In genomic region chr10:132774905-132775863, GRCh38 we compare ENCODE assay signal across 15 cellular contexts. TPM values are rescaled to one million over a fixed set of nuclear protein-coding genes. Genes with fewer than 3 reads are reported as not detected.
DNase-seq lines count a peak whose midpoint lies in the region; ATAC-seq and TF ChIP-seq lines count a peak whose summit lies in the region.
"Had no signal": no experiment of that assay in that cellular context is flagged by ENCODE, and none has a peak within 500 bp of the region (broad histone marks: within the 10 kb centered on the region; RNA-seq: fewer than 3 reads in every experiment).

No MANE protein-coding gene starts in this region.

- intact Hi-C loops in colonic mucosa (cut with DNase I), result no loop called here
- intact Hi-C loops in uterus (cut with DNase I; ENCODE audit: low total_unique reads), result no loop called here

- no peak for TF ChIP-seq CTCF in colonic mucosa (IDR thresholded peaks at IDR 0.05)
- no peak for TF ChIP-seq CTCF in uterus (IDR thresholded peaks at IDR 0.05)

- H3K36me3 ChIP-seq in colonic mucosa (no peaks in the 10 kb centered on the region), uterus (no peaks in the 10 kb centered on the region)

- no peak for ATAC-seq in GM18907 (IDR thresholded peaks at IDR 0.05; ENCODE audit: unreplicated experiment)
- ATAC-seq: stimulated activated effector memory CD8-positive, alpha-beta T cell treated with anti-CD3 and anti-CD28 coated beads, Interleukin-12 subunit alpha, Interleukin-12 subunit beta, amount 100 ng/mL, for 72 hours had no signal

- H3K27ac ChIP-seq in colonic mucosa, result no peak overlapping the region
- H3K27ac ChIP-seq in uterus, result no peak overlapping the region
- H3K27ac ChIP-seq: VCaP had no signal

- H3K9ac ChIP-seq in colonic mucosa (ENCODE audit: low read depth in 2 of 2, low read length in 2 of 2), result no peak overlapping the region

- H3K4me1 ChIP-seq in colonic mucosa, result no peaks in the 10 kb centered on the region
- H3K4me1 ChIP-seq in uterus, result no peaks in the 10 kb centered on the region

- H3K4me3 ChIP-seq in colonic mucosa (no peak overlapping the region), uterus (no peak overlapping the region)

- TF ChIP-seq POLR2A in uterus (IDR thresholded peaks at IDR 0.05), result no peak

- DNase-seq in EH (ENCODE audit: low read depth) (peak; percentile 65), NCI-H128 (lab: John Stamatoyannopoulos, UW; ENCODE audit: unreplicated experiment) (peak; percentile 36), colonic mucosa (peak; percentile 62), mucosa of gallbladder (ENCODE audit: low spot score) (peak; percentile 79), NCI-H1092 treated with DMSO at 0.1 percent for 48 hours (lab: John Stamatoyannopoulos, UW) (no peak), uterus (no peak), SW 1271 (lab: John Stamatoyannopoulos, UW) (no peak)
- DNase-seq: activated T-cell treated with anti-CD3 and anti-CD28 coated beads for 4 hours, DND-41, islet precursor cell, NCI-H187, SHP77 treated with DMSO at 0.1 percent for 48 hours had no signal

- H3K27me3 ChIP-seq in colonic mucosa (no peaks in the 10 kb centered on the region), uterus (no peaks in the 10 kb centered on the region)

- H3K9me3 ChIP-seq in colonic mucosa, result no peaks in the 10 kb centered on the region
- H3K9me3 ChIP-seq in uterus, result no peaks in the 10 kb centered on the region

RNA-seq across cellular contexts. Expression of gene NKX6-2, which starts 10.8 kb away (rescaled TPM):
- total RNA-seq in colonic mucosa (not detected), mucosa of gallbladder (not detected), uterus (under 1 TPM in 1 of 4 donors, not detected in 3; 0.14 TPM)

Comparison
In these comparisons a context has a peak if more than half of its experiments do, and no peak if none do; other contexts are left out.
1. DNase-seq: peak in EH (single experiment), NCI-H128 (single experiment), colonic mucosa (single experiment) and mucosa of gallbladder (single experiment); none in NCI-H1092 treated with DMSO at 0.1 percent for 48 hours (single experiment), uterus (0 of 2) and SW 1271 (0 of 2).